Comparison of ENCODE assay signal across 8 cellular contexts in the genomic region with DNA sequence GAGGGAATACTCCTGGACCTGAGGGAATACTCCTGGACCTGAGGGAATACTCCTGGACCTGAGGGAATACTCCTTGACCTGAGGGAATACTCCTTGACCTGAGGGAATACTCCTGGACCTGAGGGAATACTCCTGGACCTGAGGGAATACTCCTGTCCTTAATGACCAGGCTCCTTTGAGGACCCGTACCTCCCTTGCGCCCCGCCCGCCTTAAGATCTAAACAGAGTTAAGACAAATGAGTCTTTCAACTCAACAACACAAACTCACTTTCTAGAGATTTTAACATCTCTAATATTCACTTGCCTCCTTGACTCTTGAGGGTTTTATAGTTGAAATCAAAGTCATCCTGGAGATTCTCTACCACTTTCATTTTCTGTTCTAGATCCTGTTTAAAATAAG. TPM values are rescaled to one million over a fixed set of nuclear protein-coding genes. Genes with fewer than 3 reads are reported as not detected.
DNase-seq lines count a peak whose midpoint lies in the region; ATAC-seq, FAIRE-seq and TF ChIP-seq lines count a peak whose summit lies in the region.
"Not testable (repeated sequence)": the region's sequence is repeated elsewhere in the genome, so short reads cannot be mapped to it uniquely, and the experiment has no call there.
"Had no signal": no experiment of that assay in that cellular context is flagged by ENCODE, and none has a peak within 500 bp of the region (broad histone marks: within the 10 kb centered on the region; RNA-seq: fewer than 3 reads in every experiment).

No MANE protein-coding gene starts in this region.

- not testable (repeated sequence) for ATAC-seq in T-cell (replicated peaks in 1 of 4); activated CD8-positive, alpha-beta T cell treated with anti-CD3 and anti-CD28 coated beads for 36 hours; GM12878; stimulated activated memory B cell treated with anti-CD40 and anti-IgM and Interleukin-4, amounts not matched to agents 10 μg/mL and 1 μg/mL and 100 μg/mL, for 72 hours

- peaks cover 43% of the 10 kb centered on the region for H3K36me3 Mint-ChIP-seq in T-cell
- H3K36me3 Mint-ChIP-seq in activated CD8-positive, alpha-beta T cell treated with anti-CD3 and anti-CD28 coated beads for 36 hours (ENCODE audit: low read depth): peaks cover 76% of the 10 kb centered on the region
- peaks cover 72% of the 10 kb centered on the region for H3K36me3 Mint-ChIP-seq in activated naive CD4-positive, alpha-beta T cell treated with anti-CD3 and anti-CD28 coated beads for 36 hours (ENCODE audit: low read depth)
- not testable (repeated sequence) for H3K36me3 Mint-ChIP-seq in glutamatergic neuron (ENCODE audit: unreplicated experiment)
- peaks cover 64% of the 10 kb centered on the region for H3K36me3 Mint-ChIP-seq in stimulated activated memory B cell treated with anti-CD40 and anti-IgM and Interleukin-4, amounts not matched to agents 10 μg/mL and 1 μg/mL and 100 μg/mL, for 72 hours

- CTCF ChIA-PET in T-cell (lab: Charles Lee): not testable (repeated sequence)
- CTCF ChIA-PET in activated CD8-positive, alpha-beta T cell treated with anti-CD3 and anti-CD28 coated beads for 36 hours (lab: Charles Lee): interaction anchor here (1.0 to 1.4 kb wide), 3 partner anchors 16 to 189 kb away, joined by 3 to 4 read pairs (median 3); no protein-coding TSS in a partner anchor
- CTCF ChIA-PET in activated naive CD4-positive, alpha-beta T cell treated with anti-CD3 and anti-CD28 coated beads for 36 hours (lab: Charles Lee): interaction anchor here (0.6 to 0.7 kb wide), 3 partner anchors 25 to 240 kb away, joined by 3 to 4 read pairs (median 4); no protein-coding TSS in a partner anchor
- CTCF ChIA-PET in GM12878 (lab: Yijun Ruan, JAX): interaction anchor here (3.0 to 6.3 kb wide), 2 partner anchors 50 to 66 kb away, joined by 14 to 48 read pairs; a partner anchor contains a TSS

- peaks cover 35 to 61% (median 58%) of the 10 kb centered on the region in 3 donors for H3K4me1 Mint-ChIP-seq in T-cell
- H3K4me1 Mint-ChIP-seq in activated CD8-positive, alpha-beta T cell treated with anti-CD3 and anti-CD28 coated beads for 36 hours (ENCODE audit: low read depth): peaks cover 76% of the 10 kb centered on the region
- H3K4me1 Mint-ChIP-seq in activated naive CD4-positive, alpha-beta T cell treated with anti-CD3 and anti-CD28 coated beads for 36 hours (ENCODE audit: low read depth): peaks cover 84% of the 10 kb centered on the region
- H3K4me1 Mint-ChIP-seq in glutamatergic neuron (ENCODE audit: low read depth, unreplicated experiment): not testable (repeated sequence)
- H3K4me1 Mint-ChIP-seq in stimulated activated memory B cell treated with anti-CD40 and anti-IgM and Interleukin-4, amounts not matched to agents 10 μg/mL and 1 μg/mL and 100 μg/mL, for 72 hours: peaks cover 50% of the 10 kb centered on the region

- H3K27ac Mint-ChIP-seq in T-cell: peak overlapping the region; percentile 86 to 93
- H3K27ac Mint-ChIP-seq in activated CD8-positive, alpha-beta T cell treated with anti-CD3 and anti-CD28 coated beads for 36 hours: peak overlapping the region; percentile 87
- peak overlapping the region; percentile 93 for H3K27ac Mint-ChIP-seq in activated naive CD4-positive, alpha-beta T cell treated with anti-CD3 and anti-CD28 coated beads for 36 hours
- not testable (repeated sequence) for H3K27ac Mint-ChIP-seq in glutamatergic neuron (ENCODE audit: unreplicated experiment)
- H3K27ac Mint-ChIP-seq in stimulated activated memory B cell treated with anti-CD40 and anti-IgM and Interleukin-4, amounts not matched to agents 10 μg/mL and 1 μg/mL and 100 μg/mL, for 72 hours: peak overlapping the region; percentile 72

- H3K9me2 ChIP-seq in GM23248 (ENCODE audit: insufficient read depth): not testable (repeated sequence)

- peak overlapping the region; percentile 38; the same call in 1 of the 2 replicates for H3K9ac ChIP-seq in GM23248
- not testable (repeated sequence) for H3K9ac ChIP-seq in GM12878 (ENCODE audit: control insufficient read depth, insufficient read depth, low read length)

- H3K36me3 ChIP-seq in GM23248 (ENCODE audit: low read depth) (peaks cover 60% of the 10 kb centered on the region), GM12878 (ENCODE audit: control insufficient read depth in 2 of 2, insufficient read depth in 2 of 2, low read length in 1 of 2) (peaks cover 13 to 30% of the 10 kb centered on the region in 2 experiments)

- H3K27me3 Mint-ChIP-seq in T-cell; activated CD8-positive, alpha-beta T cell treated with anti-CD3 and anti-CD28 coated beads for 36 hours; activated naive CD4-positive, alpha-beta T cell treated with anti-CD3 and anti-CD28 coated beads for 36 hours (ENCODE audit: low read depth); glutamatergic neuron (ENCODE audit: unreplicated experiment); stimulated activated memory B cell treated with anti-CD40 and anti-IgM and Interleukin-4, amounts not matched to agents 10 μg/mL and 1 μg/mL and 100 μg/mL, for 72 hours: not testable (repeated sequence)

- FAIRE-seq in GM12878 (lab: Jason Lieb, UNC): not testable (repeated sequence)

- H3K27ac ChIP-seq in GM23248: peak overlapping the region; percentile 40; the same call in 1 of the 2 replicates
- H3K27ac ChIP-seq in GM12878 (ENCODE audit: control insufficient read depth, insufficient read depth): not testable (repeated sequence)

- not testable (repeated sequence) for H4K20me1 ChIP-seq in GM23248 (ENCODE audit: insufficient read depth); GM12878 (ENCODE audit: control insufficient read depth, insufficient read depth)

- in situ Hi-C loops in GM23248 (cut with MboI); GM12878 (cut with MboI): not testable (repeated sequence)

- TF ChIP-seq CTCF in activated CD8-positive, alpha-beta T cell treated with anti-CD3 and anti-CD28 coated beads for 36 hours (IDR thresholded peaks at IDR 0.05); GM12878 (IDR thresholded peaks at IDR 0.05 in 2 of 3, conservative IDR thresholded peaks at IDR 0.05 in 1 of 3; ENCODE audit: control insufficient read depth in 2 of 3, extremely low read depth in 1 of 3, insufficient read depth in 1 of 3, low read depth in 3 of 3, low read length in 3 of 3); glutamatergic neuron (IDR thresholded peaks at IDR 0.05; ENCODE audit: partially characterized antibody, unreplicated experiment): not testable (repeated sequence)

- H3K4me3 Mint-ChIP-seq in T-cell (peak overlapping the region; percentile 23 to 57 (median 51)), glutamatergic neuron (ENCODE audit: unreplicated experiment) (peak overlapping the region; percentile 15)
- peak overlapping the region; percentile 5 for H3K4me3 Mint-ChIP-seq in activated CD8-positive, alpha-beta T cell treated with anti-CD3 and anti-CD28 coated beads for 36 hours
- H3K4me3 Mint-ChIP-seq in activated naive CD4-positive, alpha-beta T cell treated with anti-CD3 and anti-CD28 coated beads for 36 hours: peak overlapping the region; percentile 32
- H3K4me3 Mint-ChIP-seq in stimulated activated memory B cell treated with anti-CD40 and anti-IgM and Interleukin-4, amounts not matched to agents 10 μg/mL and 1 μg/mL and 100 μg/mL, for 72 hours: not testable (repeated sequence)

- not testable (repeated sequence) for TF ChIP-seq EP300 in GM12878 (IDR thresholded peaks at IDR 0.05; ENCODE audit: borderline replicate concordance in 1 of 2, control insufficient read depth in 1 of 2, low read depth in 2 of 2, low read length in 2 of 2)

- not testable (repeated sequence) for H2AFZ ChIP-seq in GM23248; GM12878 (ENCODE audit: control insufficient read depth, low read depth, low read length)

- H3K4me3 ChIP-seq in GM23248, GM12878: not testable (repeated sequence)

- RAD21 ChIA-PET in GM12878 (lab: Charles Lee; ENCODE audit: unreplicated experiment): not testable (repeated sequence)

- TF ChIP-seq RAD21 in GM12878 (IDR thresholded peaks at IDR 0.05; ENCODE audit: insufficient read depth, low read depth, low read length): not testable (repeated sequence)

- not testable (repeated sequence) for H3K4me2 ChIP-seq in GM23248 (ENCODE audit: unreplicated experiment)
- H3K4me2 ChIP-seq in GM12878 (ENCODE audit: control insufficient read depth, insufficient read depth): 0 out of 2 replicates have a peak overlapping the region, but pooled peaks have one; percentile 0

- not testable (repeated sequence) for TF ChIP-seq POLR2A in GM12878 (IDR thresholded peaks at IDR 0.05; ENCODE audit: low read depth, low read length)

- not testable (repeated sequence) for DNase-seq in GM23248; T-cell; activated naive CD4-positive, alpha-beta T cell treated with anti-CD3 and anti-CD28 coated beads for 36 hours; GM12878 (ENCODE audit: low read depth, low spot score); glutamatergic neuron
- DNase-seq in activated CD8-positive, alpha-beta T cell treated with anti-CD3 and anti-CD28 coated beads for 36 hours: peak; percentile 55

- H3K27me3 ChIP-seq in GM23248 (replicated peaks; ENCODE audit: insufficient read depth); GM12878 (replicated peaks in 1 of 2; ENCODE audit: control insufficient read depth in 2 of 2, insufficient read depth in 2 of 2, low read length in 1 of 2): not testable (repeated sequence)

- intact Hi-C loops in activated CD8-positive, alpha-beta T cell treated with anti-CD3 and anti-CD28 coated beads for 36 hours (cut with micrococcal nuclease); activated naive CD4-positive, alpha-beta T cell treated with anti-CD3 and anti-CD28 coated beads for 36 hours (cut with micrococcal nuclease): not testable (repeated sequence)
- intact Hi-C loops in GM12878 (cut with micrococcal nuclease; ENCODE audit: unreplicated experiment): loop anchor here (5.0 kb wide), 1 partner anchor 49 kb away; a partner anchor contains a TSS

- H3K9me3 Mint-ChIP-seq in T-cell; activated CD8-positive, alpha-beta T cell treated with anti-CD3 and anti-CD28 coated beads for 36 hours; activated naive CD4-positive, alpha-beta T cell treated with anti-CD3 and anti-CD28 coated beads for 36 hours; glutamatergic neuron (ENCODE audit: unreplicated experiment); stimulated activated memory B cell treated with anti-CD40 and anti-IgM and Interleukin-4, amounts not matched to agents 10 μg/mL and 1 μg/mL and 100 μg/mL, for 72 hours: not testable (repeated sequence)

- POLR2A ChIA-PET in T-cell (lab: Charles Lee): not testable (repeated sequence)
- POLR2A ChIA-PET in activated CD8-positive, alpha-beta T cell treated with anti-CD3 and anti-CD28 coated beads for 36 hours (lab: Charles Lee): interaction anchor here (0.8 to 2.4 kb wide), 2 partner anchors 38 to 47 kb away, joined by 3 to 14 read pairs; no protein-coding TSS in a partner anchor
- POLR2A ChIA-PET in GM12878 (lab: Charles Lee): interaction anchor here (0.6 kb wide), 2 partner anchors 10 to 116 kb away, joined by 3 read pairs; no protein-coding TSS in a partner anchor

- H3F3A ChIP-seq in GM23248 (ENCODE audit: insufficient read depth): peaks cover 32% of the 10 kb centered on the region

- BruUV-seq in GM12878 (replicated peaks; lab: Mats Ljungman, UMichigan): not testable (repeated sequence)

- SMC1A ChIA-PET in GM12878 (lab: Charles Lee; ENCODE audit: uncharacterized antibody, unreplicated experiment): interaction anchor here (4.8 kb wide), 1 partner anchor 50 kb away, joined by 32 read pairs; a partner anchor contains a TSS

- H3K9me3 ChIP-seq in GM23248 (ENCODE audit: low read depth); GM12878 (replicated peaks; ENCODE audit: control insufficient read depth, insufficient read depth, low read length): not testable (repeated sequence)

- H3K79me2 ChIP-seq in GM23248 (ENCODE audit: insufficient read depth) (peaks cover 77% of the 10 kb centered on the region), GM12878 (ENCODE audit: control insufficient read depth, insufficient read depth, low read length) (peaks cover 12% of the 10 kb centered on the region)

- H3K4me1 ChIP-seq in GM23248 (ENCODE audit: insufficient read depth) (peaks cover 15% of the 10 kb centered on the region), GM12878 (ENCODE audit: control insufficient read depth, insufficient read depth, low read length) (peaks cover 64% of the 10 kb centered on the region)

- WGBS in GM23248 (ENCODE audit: low coverage in 1 of 2, low lambda C conversion rate in 2 of 2, missing lambda C conversion rate in 2 of 2), 2 experiments: 75 to 80% methylated on average over 4 of the region's 4 CpGs
- 94% methylated on average over 4 of the region's 4 CpGs for WGBS in GM12878 (ENCODE audit: insufficient coverage, insufficient replicate concordance, low lambda C conversion rate, missing lambda C conversion rate)

RNA-seq across cellular contexts. Expression of a gene that starts 49.8 kb away (rescaled TPM):
- total RNA-seq in GM23248 (2014; rRNA removed; shearing (Covaris generic)): 79.4 and 84.1 TPM in 2 replicates
- polyA plus RNA-seq in GM23248 (2016; fragmentation: Nextera tagmentation; extraction: Ambion mirVana) (112 and 115 TPM in 2 replicates), GM12878 (2011; rRNA removed) (63.6 and 74.7 TPM in 2 replicates), GM12878 (2014; fragmentation: Illumina TruSeq; extraction: Trizol) (57.3 and 59.8 TPM in 2 replicates), GM12878 (2014; fragmentation: Nextera tagmentation; extraction: Ambion mirVana) (10 to 100 TPM; 18.4 to 18.9 TPM), GM12878 (2014; rRNA removed) (55.0 and 62.0 TPM in 2 replicates), GM12878 (2016; fragmentation: Nextera tagmentation; extraction: Ambion mirVana) (10 to 100 TPM; 91.1 to 96.4 TPM)
- total RNA-seq in T-cell (100 to 1,000 TPM; 113 to 242 (median 129) TPM), GM12878 (2014; rRNA removed) (54.0 and 59.3 TPM in 2 replicates), GM12878 (2014; rRNA removed; fragmentation: Illumina TruSeq; extraction: Trizol) (51.3 and 54.5 TPM in 2 replicates), GM12878 (2021) (82.6 and 86.2 TPM in 2 replicates), glutamatergic neuron (ENCODE audit: unreplicated experiment) (68.0 TPM)
- total RNA-seq in activated CD8-positive, alpha-beta T cell treated with anti-CD3 and anti-CD28 coated beads for 36 hours: 100 to 1,000 TPM; 276 to 286 TPM
- total RNA-seq in activated naive CD4-positive, alpha-beta T cell treated with anti-CD3 and anti-CD28 coated beads for 36 hours: 100 to 1,000 TPM; 404 to 408 TPM
- total RNA-seq in GM12878 (2013; cell fraction: nucleolus; rRNA removed): 148 and 163 TPM in 2 replicates
- polyA plus RNA-seq in GM12878 (2011; ENCODE audit: low read depth): 58.9 TPM
- 75.5 and 84.3 TPM in 2 replicates for polyA plus RNA-seq in GM12878 (2011; cell fraction: cytosol; rRNA removed)
- polyA plus RNA-seq in GM12878 (2011; cell fraction: nucleus; rRNA removed): 78.8 and 87.2 TPM in 2 replicates
- 79.3 and 107 TPM in 2 replicates for polyA plus RNA-seq in GM12878 (2012)
- 99.8 and 120 TPM in 2 replicates for polyA minus RNA-seq in GM12878 (2011; rRNA and poly(A)+ RNA removed)
- polyA minus RNA-seq in GM12878 (2011; cell fraction: cytosol; rRNA and poly(A)+ RNA removed): 42.0 and 49.0 TPM in 2 replicates
- polyA minus RNA-seq in GM12878 (2011; cell fraction: nucleus; rRNA and poly(A)+ RNA removed): 42.8 and 58.9 TPM in 2 replicates
- total RNA-seq: PC-3 had no signal

RNA-seq across cellular contexts. Expression of a gene that starts 50.1 kb away (rescaled TPM):
- total RNA-seq in GM23248 (2014; rRNA removed; shearing (Covaris generic)): 21.2 and 26.3 TPM in 2 replicates
- polyA plus RNA-seq in GM23248 (2016; fragmentation: Nextera tagmentation; extraction: Ambion mirVana) (6.7 and 6.8 TPM in 2 replicates), GM12878 (2011; rRNA removed) (24.8 and 41.2 TPM in 2 replicates), GM12878 (2014; fragmentation: Illumina TruSeq; extraction: Trizol) (64.7 and 66.2 TPM in 2 replicates), GM12878 (2014; fragmentation: Nextera tagmentation; extraction: Ambion mirVana) (10 to 100 TPM; 14.8 to 24.0 TPM), GM12878 (2014; rRNA removed) (51.4 and 54.6 TPM in 2 replicates), GM12878 (2016; fragmentation: Nextera tagmentation; extraction: Ambion mirVana) (10 to 100 TPM; 36.6 to 41.8 TPM)
- total RNA-seq in T-cell (100 to 1,000 TPM; 141 to 160 (median 147) TPM), GM12878 (2014; rRNA removed) (71.1 and 81.1 TPM in 2 replicates), GM12878 (2014; rRNA removed; fragmentation: Illumina TruSeq; extraction: Trizol) (25.6 and 26.1 TPM in 2 replicates), GM12878 (2021) (78.9 and 86.4 TPM in 2 replicates), glutamatergic neuron (ENCODE audit: unreplicated experiment) (3.4 TPM)
- total RNA-seq in activated CD8-positive, alpha-beta T cell treated with anti-CD3 and anti-CD28 coated beads for 36 hours: 100 to 1,000 TPM; 163 to 190 TPM
- total RNA-seq in activated naive CD4-positive, alpha-beta T cell treated with anti-CD3 and anti-CD28 coated beads for 36 hours: 100 to 1,000 TPM; 165 to 174 TPM
- total RNA-seq in GM12878 (2013; cell fraction: nucleolus; rRNA removed): 130 and 152 TPM in 2 replicates
- 18.4 TPM for polyA plus RNA-seq in GM12878 (2011; ENCODE audit: low read depth)
- polyA plus RNA-seq in GM12878 (2011; cell fraction: cytosol; rRNA removed): 45.7 and 47.5 TPM in 2 replicates
- polyA plus RNA-seq in GM12878 (2011; cell fraction: nucleus; rRNA removed): 167 and 182 TPM in 2 replicates
- polyA plus RNA-seq in GM12878 (2012): 51.7 TPM in 2 replicates
- 63.8 and 74.0 TPM in 2 replicates for polyA minus RNA-seq in GM12878 (2011; rRNA and poly(A)+ RNA removed)
- polyA minus RNA-seq in GM12878 (2011; cell fraction: cytosol; rRNA and poly(A)+ RNA removed): 31.0 and 31.7 TPM in 2 replicates
- polyA minus RNA-seq in GM12878 (2011; cell fraction: nucleus; rRNA and poly(A)+ RNA removed): 39.9 and 62.0 TPM in 2 replicates
- total RNA-seq: PC-3 had no signal
